8 cellular contexts compared by ENCODE assay signal in genomic region chr11:64864473-64865285, GRCh38. TPM values are rescaled to one million over a fixed set of nuclear protein-coding genes. Genes with fewer than 3 reads are reported as not detected.
DNase-seq lines count a peak whose midpoint lies in the region; ATAC-seq and TF ChIP-seq lines count a peak whose summit lies in the region.

No MANE protein-coding gene starts in this region.

- H3K4me1 ChIP-seq in gastrocnemius medialis, result peaks cover 62 to 72% of the 10 kb centered on the region in 2 donors

- peak overlapping the region; percentile 88 to 94 (median 93) for H3K27ac ChIP-seq in gastrocnemius medialis

- ATAC-seq in HG03175 (IDR thresholded peaks at IDR 0.05; ENCODE audit: unreplicated experiment), result peak; percentile 26
- ATAC-seq in gastrocnemius medialis, result peak; percentile 69 to 81
- no peak for ATAC-seq in GM18519 (IDR thresholded peaks at IDR 0.05; ENCODE audit: low FRiP score, unreplicated experiment)

- no peaks in the 10 kb centered on the region for H3K36me3 ChIP-seq in gastrocnemius medialis

- TF ChIP-seq CTCF in GM13977 (IDR thresholded peaks at IDR 0.05; ENCODE audit: extremely low read depth, insufficient read depth, missing control alignments), result no peak
- no peak for TF ChIP-seq CTCF in gastrocnemius medialis (IDR thresholded peaks at IDR 0.05 in 4 of 5, conservative IDR thresholded peaks at IDR 0.05 in 1 of 5)

- H3K9me3 ChIP-seq in gastrocnemius medialis, result no peaks in the 10 kb centered on the region

- H3K4me3 ChIP-seq in gastrocnemius medialis, result peak overlapping the region; percentile 7 to 27 (median 20)

- intact Hi-C loops in gastrocnemius medialis (cut with DNase I; ENCODE audit: low total_unique reads), result loop anchor here (1.0 kb wide), 1 partner anchor 14 kb away; the partner anchor contains the start of gene EHD1

- in situ Hi-C loops in GM13977 (cut with MboI; ENCODE audit: low pct_unique_long_range_greater_than_20kb, low sequenced_read_pairs, unreplicated experiment), result no loop called here
- in situ Hi-C loops in gastrocnemius medialis (cut with MboI; ENCODE audit: low sequenced_read_pairs in 4 of 4), result no loop called here

- TF ChIP-seq POLR2A in gastrocnemius medialis (IDR thresholded peaks at IDR 0.05), result no peak

- no peaks in the 10 kb centered on the region for H3K27me3 ChIP-seq in gastrocnemius medialis

- DNase-seq in GM13977 (ENCODE audit: low spot score) (peak; percentile 79), glomerular visceral epithelial cell (ENCODE audit: extremely low spot score) (peak; percentile 82), gastrocnemius medialis (peak in 1 of 2 donors; percentile 85), superior temporal gyrus (ENCODE audit: extremely low spot score) (no peak), germinal center (ENCODE audit: low spot score) (no peak)
- peak; percentile 83 to 85 for DNase-seq in activated T-cell treated with anti-CD3 and anti-CD28 coated beads, Interleukin-2, amount 50 U/mL, for 48 hours

RNA-seq across cellular contexts. Expression of gene EHD1, which starts 13.7 kb away (rescaled TPM):
- total RNA-seq in gastrocnemius medialis, result 10 to 100 TPM; 24.8 to 46.2 (median 31.3) TPM

RNA-seq across cellular contexts. Expression of gene CDC42BPG, which starts 20.2 kb away (rescaled TPM):
- under 1 TPM in 2 of 4 donors, not detected in 2; 0.15 to 0.19 TPM for total RNA-seq in gastrocnemius medialis

RNA-seq across cellular contexts. Expression of gene ATG2A, which starts 52.3 kb away (rescaled TPM):
- 10 to 100 TPM; 10.7 to 97.5 (median 37.9) TPM for total RNA-seq in gastrocnemius medialis

RNA-seq across cellular contexts. Expression of gene MEN1, which starts 54.3 kb away (rescaled TPM):
- 10 to 100 TPM in 2 of 4 donors, 1 to 10 TPM in 2; 7.4 to 12.2 (median 9.8) TPM for total RNA-seq in gastrocnemius medialis

RNA-seq across cellular contexts. Expression of gene PPP2R5B, which starts 59.8 kb away (rescaled TPM):
- total RNA-seq in gastrocnemius medialis, result 10 to 100 TPM; 17.2 to 34.2 (median 24.3) TPM

Comparison
In these comparisons a context has a peak if more than half of its experiments do, and no peak if none do; other contexts are left out.
1. DNase-seq: peak in GM13977 (single experiment), activated T-cell treated with anti-CD3 and anti-CD28 coated beads, Interleukin-2, amount 50 U/mL, for 48 hours (2 of 2) and glomerular visceral epithelial cell (single experiment); none in superior temporal gyrus (single experiment) and germinal center (single experiment).